10 cellular contexts compared by ENCODE assay signal in genomic region chr1:233113713-233114028, GRCh38.
DNase-seq lines count a peak whose midpoint lies in the region; ATAC-seq and TF ChIP-seq lines count a peak whose summit lies in the region.
"Had no signal": no experiment of that assay in that cellular context is flagged by ENCODE, and none has a peak within 500 bp of the region (broad histone marks: within the 10 kb centered on the region; RNA-seq: fewer than 3 reads in every experiment).

No MANE protein-coding gene starts in this region.

- WGBS in sigmoid colon, 2 donors = 76 to 84% methylated on average over 2 of the region's 2 CpGs

- no peaks in the 10 kb centered on the region for H3K9me3 Mint-ChIP-seq in stimulated activated effector memory CD8-positive, alpha-beta T cell treated with anti-CD3 and anti-CD28 coated beads, Interleukin-12 subunit alpha, Interleukin-12 subunit beta, amount 100 ng/mL, for 72 hours

- CTCF ChIA-PET in HCT116 (lab: Charles Lee) = no interaction called here

- no peak overlapping the region for H3K4me3 Mint-ChIP-seq in stimulated activated effector memory CD8-positive, alpha-beta T cell treated with anti-CD3 and anti-CD28 coated beads, Interleukin-12 subunit alpha, Interleukin-12 subunit beta, amount 100 ng/mL, for 72 hours

- H3K27me3 ChIP-seq in HCT116 (ENCODE audit: insufficient read depth, low read length) (no peaks in the 10 kb centered on the region), RWPE2 (ENCODE audit: insufficient read depth, poor library complexity, severe bottlenecking) (no peaks in the 10 kb centered on the region), foreskin keratinocyte (no peaks in the 10 kb centered on the region), sigmoid colon (no peaks in the 10 kb centered on the region)
- H3K27me3 ChIP-seq: MG63 had no signal

- H3K9me2 ChIP-seq in HCT116 (ENCODE audit: insufficient read depth) = no peaks in the 10 kb centered on the region

- POLR2A ChIA-PET in HCT116 (lab: Charles Lee) = interaction anchor here (1.2 to 1.3 kb wide), 2 partner anchors 13 to 245 kb away, joined by 3 read pairs; no protein-coding TSS in a partner anchor

- peaks cover 38% of the 10 kb centered on the region for H3K36me3 Mint-ChIP-seq in stimulated activated effector memory CD8-positive, alpha-beta T cell treated with anti-CD3 and anti-CD28 coated beads, Interleukin-12 subunit alpha, Interleukin-12 subunit beta, amount 100 ng/mL, for 72 hours

- peaks cover 24% of the 10 kb centered on the region for H3K4me1 Mint-ChIP-seq in stimulated activated effector memory CD8-positive, alpha-beta T cell treated with anti-CD3 and anti-CD28 coated beads, Interleukin-12 subunit alpha, Interleukin-12 subunit beta, amount 100 ng/mL, for 72 hours

- DNase-seq in HCT116 (ENCODE audit: low read depth, low spot score) (no peak), RWPE2 (ENCODE audit: low spot score) (no peak), foreskin keratinocyte (no peak), sigmoid colon (no peak), EL (no peak)
- no peak for DNase-seq in stimulated activated effector memory CD8-positive, alpha-beta T cell treated with anti-CD3 and anti-CD28 coated beads, Interleukin-12 subunit alpha, Interleukin-12 subunit beta, amount 100 ng/mL, for 72 hours (ENCODE audit: low spot score in 2 of 2)
- DNase-seq: activated CD4-positive, alpha-beta T cell treated with anti-CD3 and anti-CD28 coated beads for 4 hours had no signal

- ATAC-seq in HCT116 = peak; percentile 42
- ATAC-seq in RWPE2 (ENCODE audit: low read depth) = no peak
- no peak for ATAC-seq in foreskin keratinocyte
- ATAC-seq in GM19467 (IDR thresholded peaks at IDR 0.05; ENCODE audit: unreplicated experiment) = no peak
- no peak for ATAC-seq in stimulated activated effector memory CD8-positive, alpha-beta T cell treated with anti-CD3 and anti-CD28 coated beads, Interleukin-12 subunit alpha, Interleukin-12 subunit beta, amount 100 ng/mL, for 72 hours

- no peaks in the 10 kb centered on the region for H3K36me3 ChIP-seq in HCT116 (ENCODE audit: control insufficient read depth in 1 of 2, insufficient read depth in 2 of 2, low read length in 2 of 2)
- peaks cover 2% of the 10 kb centered on the region; the same call in 1 of the 2 replicates for H3K36me3 ChIP-seq in RWPE2 (ENCODE audit: low read depth)
- H3K36me3 ChIP-seq in sigmoid colon = no peaks in the 10 kb centered on the region
- H3K36me3 ChIP-seq: MG63, prostate gland had no signal

- TF ChIP-seq RAD21 in HCT116 (IDR thresholded peaks at IDR 0.05; ENCODE audit: low read depth) = no peak

- H3K9ac ChIP-seq in HCT116 (ENCODE audit: low read length) = peak overlapping the region; percentile 66

- intact Hi-C loops in HCT116 (cut with micrococcal nuclease) = loop anchor here (5.0 kb wide), 1 partner anchor 481 kb away; the partner anchor contains the start of gene SIPA1L2
- intact Hi-C loops in sigmoid colon (cut with DNase I) = no loop called here

- H3K4me2 ChIP-seq in HCT116 (ENCODE audit: low read length) = peak overlapping the region; percentile 88

- RAD21 ChIA-PET in HCT116 (lab: Charles Lee; ENCODE audit: low non-redundant PET in 1 of 2, low total read pairs in 2 of 2, uncharacterized antibody in 2 of 2, unreplicated experiment in 2 of 2) = no interaction called here

- TF ChIP-seq EP300 in sigmoid colon (IDR thresholded peaks at IDR 0.05) = no peak

- H3K9me3 ChIP-seq in HCT116 (ENCODE audit: control insufficient read depth in 1 of 2, insufficient read depth in 1 of 2, low read depth in 1 of 2, low read length in 2 of 2) = no peaks in the 10 kb centered on the region
- no peaks in the 10 kb centered on the region for H3K9me3 ChIP-seq in RWPE2 (ENCODE audit: severe bottlenecking)
- H3K9me3 ChIP-seq in sigmoid colon = no peaks in the 10 kb centered on the region
- H3K9me3 ChIP-seq: MG63, prostate gland had no signal

- peak overlapping the region; percentile 30 to 54 for H3K4me3 ChIP-seq in HCT116 (replicated peaks in 1 of 2; ENCODE audit: low read depth in 1 of 2, low read length in 2 of 2)
- H3K4me3 ChIP-seq in RWPE2 (ENCODE audit: severe bottlenecking) = no peak overlapping the region
- no peak overlapping the region for H3K4me3 ChIP-seq in sigmoid colon
- H3K4me3 ChIP-seq: MG63, prostate gland had no signal

- H2AFZ ChIP-seq in HCT116 (ENCODE audit: low read depth, low read length, poor library complexity, severe bottlenecking) = no peak overlapping the region

- peak overlapping the region; percentile 87 for H3K27ac ChIP-seq in HCT116 (ENCODE audit: low read depth, low read length)
- peak overlapping the region; percentile 98 for H3K27ac ChIP-seq in RWPE2 (ENCODE audit: poor library complexity, severe bottlenecking)
- peak overlapping the region; percentile 94 for H3K27ac ChIP-seq in foreskin keratinocyte
- peak overlapping the region in 3 of 4 donors; percentile 65 to 77 (median 71) for H3K27ac ChIP-seq in sigmoid colon
- H3K27ac ChIP-seq: prostate gland had no signal

- TF ChIP-seq CTCF in HCT116 (IDR thresholded peaks at IDR 0.05 in 2 of 3, conservative IDR thresholded peaks at IDR 0.05 in 1 of 3; ENCODE audit: borderline replicate concordance in 1 of 3, insufficient read depth in 1 of 3, low read depth in 2 of 3, low read length in 2 of 3) (no peak), RWPE2 (IDR thresholded peaks at IDR 0.05; ENCODE audit: poor library complexity, severe bottlenecking) (no peak), foreskin keratinocyte (conservative IDR thresholded peaks at IDR 0.05) (no peak), sigmoid colon (IDR thresholded peaks at IDR 0.05) (no peak)

- H3K4me1 ChIP-seq in HCT116 (ENCODE audit: control insufficient read depth in 1 of 2, insufficient read depth in 2 of 2, low read length in 2 of 2) = peaks cover 30 to 38% of the 10 kb centered on the region in 2 experiments
- peaks cover 41% of the 10 kb centered on the region for H3K4me1 ChIP-seq in RWPE2 (ENCODE audit: insufficient read depth, poor library complexity, severe bottlenecking)
- H3K4me1 ChIP-seq in foreskin keratinocyte = peaks cover 37% of the 10 kb centered on the region
- H3K4me1 ChIP-seq in sigmoid colon = peaks cover 0 to 18% (median 13%) of the 10 kb centered on the region in 4 donors
- H3K4me1 ChIP-seq: prostate gland had no signal

- H3K79me2 ChIP-seq in HCT116 (ENCODE audit: insufficient read depth, low read length) = no peaks in the 10 kb centered on the region

- TSS peak; percentile 91 for BruUV-seq in HCT116 (replicated peaks; lab: Mats Ljungman, UMichigan)

- H3K27ac Mint-ChIP-seq in stimulated activated effector memory CD8-positive, alpha-beta T cell treated with anti-CD3 and anti-CD28 coated beads, Interleukin-12 subunit alpha, Interleukin-12 subunit beta, amount 100 ng/mL, for 72 hours = no peak overlapping the region

- H4K20me1 ChIP-seq in HCT116 (ENCODE audit: insufficient read depth) = no peaks in the 10 kb centered on the region

- no peak for TF ChIP-seq POLR2A in HCT116 (IDR thresholded peaks at IDR 0.05; ENCODE audit: borderline replicate concordance, extremely low read depth, insufficient read depth, insufficient read length)
- no peak for TF ChIP-seq POLR2A in sigmoid colon (IDR thresholded peaks at IDR 0.05)

TF ChIP-seq in HCT116, 20 proteins besides CTCF, POLR2A, EP300 and RAD21:
- TF ChIP-seq EGR1 (IDR thresholded peaks at IDR 0.05; ENCODE audit: low read depth) = no peak
- no peak for TF ChIP-seq TCF7L2 (IDR thresholded peaks at IDR 0.05; ENCODE audit: borderline replicate concordance, extremely low read depth, insufficient read depth, insufficient read length)
- TF ChIP-seq ZBTB33 (IDR thresholded peaks at IDR 0.05; ENCODE audit: extremely low read depth, insufficient replicate concordance, low read length) = no peak

Comparison
In these comparisons a context has a peak if more than half of its experiments do, and no peak if none do; other contexts are left out.
1. H3K4me3 ChIP-seq: peak in HCT116 (2 of 2); none in RWPE2 (single experiment) and sigmoid colon (0 of 4).
2. Peak in every context shown above with its lines, with median percentiles within 50 percentile points of each other: H3K27ac ChIP-seq.